Comparison of ENCODE assay signal across 8 cellular contexts in genomic region chr7:105652359-105652993, GRCh38.
DNase-seq lines count a peak whose midpoint lies in the region; ATAC-seq, FAIRE-seq and TF ChIP-seq lines count a peak whose summit lies in the region.

No MANE protein-coding gene starts in this region.

- no peak overlapping the region for H3K27ac ChIP-seq in RWPE1
- H3K27ac ChIP-seq in pancreas: no peak overlapping the region
- H3K27ac ChIP-seq in upper lobe of left lung: no peak overlapping the region

- intact Hi-C loops in activated T-helper 2 cell treated with anti-CD3 and anti-CD28 coated beads, Interferon-gamma antibody, Interleukin-2, Interleukin-4, amounts not matched to agents 10 μg/mL and 5 μg/mL and 100 μg/mL, durations not matched to agents 14 hours and 24 hours and 36 hours (cut with micrococcal nuclease): loop anchor here (1.0 kb wide), 1 partner anchor 390 kb away; no protein-coding TSS in a partner anchor
- intact Hi-C loops in pancreas (cut with DNase I): loop anchor here in 1 of 3 donors (10.0 kb wide), 2 partner anchors 92 to 352 kb away; no protein-coding TSS in a partner anchor

- H3K27me3 ChIP-seq in pancreas (no peaks in the 10 kb centered on the region), upper lobe of left lung (no peaks in the 10 kb centered on the region)

- no peak overlapping the region for H3K27ac Mint-ChIP-seq in activated T-helper 2 cell treated with anti-CD3 and anti-CD28 coated beads, Interferon-gamma antibody, Interleukin-2, Interleukin-4, amounts not matched to agents 10 μg/mL and 5 μg/mL and 100 μg/mL, durations not matched to agents 14 hours and 24 hours and 36 hours

- no peaks in the 10 kb centered on the region for H3K27me3 Mint-ChIP-seq in activated T-helper 2 cell treated with anti-CD3 and anti-CD28 coated beads, Interferon-gamma antibody, Interleukin-2, Interleukin-4, amounts not matched to agents 10 μg/mL and 5 μg/mL and 100 μg/mL, durations not matched to agents 14 hours and 24 hours and 36 hours (ENCODE audit: low read depth)

- no peak for TF ChIP-seq POLR2A in upper lobe of left lung (IDR thresholded peaks at IDR 0.05)

- DNase-seq in DMS114 treated with DMSO at 0.1 percent for 48 hours (lab: John Stamatoyannopoulos, UW; ENCODE audit: unreplicated experiment) (peak; percentile 25), Kasumi-1 (lab: John Stamatoyannopoulos, UW) (peak; percentile 61 to 71), RWPE1 (ENCODE audit: low spot score) (peak; percentile 82), foreskin melanocyte (peak; percentile 35), pancreas (peak; percentile 64 to 90 (median 82)), upper lobe of left lung (peak in 1 of 2 donors; percentile 77)
- DNase-seq in activated T-helper 2 cell treated with anti-CD3 and anti-CD28 coated beads, Interferon-gamma antibody, Interleukin-2, Interleukin-4, amounts not matched to agents 10 μg/mL and 5 μg/mL and 100 μg/mL, durations not matched to agents 14 hours and 24 hours and 36 hours (ENCODE audit: low spot score): peak; percentile 47

- no peaks in the 10 kb centered on the region for H3K9me3 Mint-ChIP-seq in activated T-helper 2 cell treated with anti-CD3 and anti-CD28 coated beads, Interferon-gamma antibody, Interleukin-2, Interleukin-4, amounts not matched to agents 10 μg/mL and 5 μg/mL and 100 μg/mL, durations not matched to agents 14 hours and 24 hours and 36 hours

- POLR2A ChIA-PET in RWPE1 (lab: Yijun Ruan, JAX; ENCODE audit: low non-redundant PET): no interaction called here

- H3K36me3 ChIP-seq in pancreas (no peaks in the 10 kb centered on the region), upper lobe of left lung (no peaks in the 10 kb centered on the region)

- H3K4me3 ChIP-seq in pancreas (no peak overlapping the region), upper lobe of left lung (no peak overlapping the region)

- peaks cover 13% of the 10 kb centered on the region for H3K36me3 Mint-ChIP-seq in activated T-helper 2 cell treated with anti-CD3 and anti-CD28 coated beads, Interferon-gamma antibody, Interleukin-2, Interleukin-4, amounts not matched to agents 10 μg/mL and 5 μg/mL and 100 μg/mL, durations not matched to agents 14 hours and 24 hours and 36 hours (ENCODE audit: low read depth)

- H3K4me1 ChIP-seq in pancreas (peaks cover 0 to 30% (median 0%) of the 10 kb centered on the region in 3 donors), upper lobe of left lung (peaks cover 20 to 29% (median 22%) of the 10 kb centered on the region in 4 donors)

- H3K9me3 ChIP-seq in pancreas: no peaks in the 10 kb centered on the region
- H3K9me3 ChIP-seq in upper lobe of left lung: no peaks in the 10 kb centered on the region

- no peak overlapping the region for H3K4me3 Mint-ChIP-seq in activated T-helper 2 cell treated with anti-CD3 and anti-CD28 coated beads, Interferon-gamma antibody, Interleukin-2, Interleukin-4, amounts not matched to agents 10 μg/mL and 5 μg/mL and 100 μg/mL, durations not matched to agents 14 hours and 24 hours and 36 hours (ENCODE audit: low read depth)

- TF ChIP-seq EP300 in upper lobe of left lung (IDR thresholded peaks at IDR 0.05): no peak

- H3K4me1 Mint-ChIP-seq in activated T-helper 2 cell treated with anti-CD3 and anti-CD28 coated beads, Interferon-gamma antibody, Interleukin-2, Interleukin-4, amounts not matched to agents 10 μg/mL and 5 μg/mL and 100 μg/mL, durations not matched to agents 14 hours and 24 hours and 36 hours (ENCODE audit: low read depth): peaks cover 19% of the 10 kb centered on the region

- peak; percentile 93 for TF ChIP-seq CTCF in RWPE1 (conservative IDR thresholded peaks at IDR 0.05; ENCODE audit: low read depth)
- peak; percentile 59 to 89 (median 79) for TF ChIP-seq CTCF in pancreas (IDR thresholded peaks at IDR 0.05)
- TF ChIP-seq CTCF in upper lobe of left lung (IDR thresholded peaks at IDR 0.05): peak; percentile 81 to 90 (median 84)

- CTCF ChIA-PET in RWPE1 (lab: Yijun Ruan, JAX): interaction anchor here (0.6 to 1.4 kb wide), 11 partner anchors 9 to 555 kb away, joined by 3 to 8 read pairs (median 4); partner anchors contain the start of genes ATXN7L1 and RINT1

- ATAC-seq in GM21576 (IDR thresholded peaks at IDR 0.05; ENCODE audit: unreplicated experiment) (peak; percentile 79), pancreas (peak; percentile 85 to 91 (median 88)), upper lobe of left lung (ENCODE audit: low FRiP score in 2 of 2) (peak; percentile 88 to 89)

- WGBS in pancreas, 2 donors: 33% methylated on average over 8 of the region's 8 CpGs
- 41 to 50% methylated on average over 6 to 8 of the region's 8 CpGs for WGBS in upper lobe of left lung, 2 donors

- FAIRE-seq in pancreas (lab: Jason Lieb, UNC): no peak
